ENCODE assay signal across 1 cellular context in the genomic region with DNA sequence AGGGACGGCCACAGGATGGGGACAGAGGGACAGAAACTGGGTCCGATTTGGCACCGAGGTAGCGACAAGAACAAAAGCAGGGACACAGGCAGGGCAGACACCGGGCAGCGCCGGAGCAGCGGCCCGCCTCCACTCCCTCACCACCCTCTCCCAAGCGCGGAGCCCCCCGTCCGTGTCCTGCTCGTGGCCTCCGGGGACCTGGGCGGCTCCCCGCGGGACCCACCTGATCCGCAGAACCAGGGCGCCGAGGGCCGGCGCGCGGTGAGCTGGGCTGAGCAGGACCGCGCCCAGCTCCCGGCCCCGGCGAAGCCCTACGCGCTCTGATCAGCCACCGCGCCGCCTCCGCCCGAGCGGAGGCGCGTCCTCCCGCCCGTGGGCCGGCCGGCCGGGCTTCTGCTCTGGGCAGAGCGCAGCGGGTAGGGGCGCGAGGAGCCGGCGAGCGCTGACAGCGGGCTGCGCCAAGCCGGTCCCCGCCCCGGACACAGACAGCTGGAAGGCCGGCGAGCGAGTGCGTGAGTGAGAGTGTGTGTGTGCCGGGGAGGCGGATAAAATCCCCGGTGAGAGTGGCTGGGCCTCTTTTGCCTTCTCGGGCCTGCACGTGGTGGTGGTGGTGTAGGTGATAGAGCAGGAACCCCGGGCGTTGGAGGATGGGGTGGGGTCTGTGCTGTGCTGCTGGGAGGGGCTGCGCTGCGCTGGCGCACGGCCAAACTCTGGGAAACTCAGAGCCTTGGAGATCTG.
A peak's percentile ranks its signal among the peaks of the same experiment; 100 is the strongest.
TF ChIP-seq lines count a peak whose summit lies in the region.

Gene GGTA1, minus strand, starts transcription at position 418 of the 738 bp plus-strand sequence. CDS start 31,922 bp downstream, outside the sequence.

TF ChIP-seq in HEK293, 187 proteins besides CTCF, POLR2A, EP300 and RAD21 (continued from another document and continues in another):
- TF ChIP-seq ZNF37A (tag by site-specific recombination; IDR thresholded peaks at IDR 0.05) (no peak), ZNF394 (tag by site-specific recombination; IDR thresholded peaks at IDR 0.05; ENCODE audit: borderline replicate concordance) (peak; percentile 43; the same call in 1 of the 2 replicates), ZNF792 (tag by site-specific recombination; IDR thresholded peaks at IDR 0.05) (0 out of 2 replicates have a peak, but pooled peaks have one; percentile 46), ZNF548 (tag by site-specific recombination; IDR thresholded peaks at IDR 0.05) (no peak), ZBTB8A (tag by site-specific recombination; IDR thresholded peaks at IDR 0.05) (peak; percentile 67), ZNF621 (tag by site-specific recombination; IDR thresholded peaks at IDR 0.05) (no peak), PBX3 (CRISPR knock-in tag; IDR thresholded peaks at IDR 0.05) (no peak), ZNF211 (tag by site-specific recombination; IDR thresholded peaks at IDR 0.05; ENCODE audit: low read depth) (no peak), SCRT1 (tag by site-specific recombination; IDR thresholded peaks at IDR 0.05; ENCODE audit: borderline replicate concordance) (no peak), ZNF2 (tag by site-specific recombination; IDR thresholded peaks at IDR 0.05) (peak; percentile 73), ZNF221 (tag by site-specific recombination; IDR thresholded peaks at IDR 0.05; ENCODE audit: borderline replicate concordance) (no peak), ZFP37 (tag by site-specific recombination; IDR thresholded peaks at IDR 0.05) (0 out of 2 replicates have a peak, but pooled peaks have one; percentile 28), OVOL3 (tag by site-specific recombination; IDR thresholded peaks at IDR 0.05) (no peak), ZNF670 (tag by site-specific recombination; IDR thresholded peaks at IDR 0.05; ENCODE audit: low read depth) (no peak), ZFHX2 (tag by site-specific recombination; conservative IDR thresholded peaks at IDR 0.05) (peak; percentile 72; the same call in 1 of the 2 replicates), GFI1B (tag by site-specific recombination; IDR thresholded peaks at IDR 0.05) (no peak), ZNF580 (tag by site-specific recombination; IDR thresholded peaks at IDR 0.05) (0 out of 2 replicates have a peak, but pooled peaks have one; percentile 18), MYNN (tag by site-specific recombination; IDR thresholded peaks at IDR 0.05; ENCODE audit: borderline replicate concordance) (no peak), ZEB2 (tag by site-specific recombination; IDR thresholded peaks at IDR 0.05) (0 out of 2 replicates have a peak, but pooled peaks have one; percentile 51), ZFP41 (tag by site-specific recombination; IDR thresholded peaks at IDR 0.05; ENCODE audit: borderline replicate concordance) (no peak), ZNF416 (tag by site-specific recombination; IDR thresholded peaks at IDR 0.05) (no peak), ZNF140 (tag by site-specific recombination; IDR thresholded peaks at IDR 0.05) (no peak), ZNF624 (tag by site-specific recombination; IDR thresholded peaks at IDR 0.05) (no peak), KLF10 (tag by site-specific recombination; IDR thresholded peaks at IDR 0.05) (peak; percentile 39; the same call in 1 of the 2 replicates), ZIC2 (tag by site-specific recombination; IDR thresholded peaks at IDR 0.05) (peak; percentile 50; the same call in 1 of the 2 replicates), ZFP3 (tag by site-specific recombination; IDR thresholded peaks at IDR 0.05; ENCODE audit: low read depth) (no peak), ZNF623 (tag by site-specific recombination; IDR thresholded peaks at IDR 0.05) (no peak), SALL2 (tag by site-specific recombination; IDR thresholded peaks at IDR 0.05; ENCODE audit: borderline replicate concordance) (no peak), ZNF658 (tag by site-specific recombination; IDR thresholded peaks at IDR 0.05) (no peak), KLF16 (tag by site-specific recombination; IDR thresholded peaks at IDR 0.05) (peak; percentile 71), ELK4 (IDR thresholded peaks at IDR 0.05; ENCODE audit: borderline replicate concordance, low read depth, low read length) (no peak), ZNF133 (tag by site-specific recombination; IDR thresholded peaks at IDR 0.05) (no peak), SP3 (tag by site-specific recombination; IDR thresholded peaks at IDR 0.05) (peak; percentile 64), ZSCAN23 (tag by site-specific recombination; IDR thresholded peaks at IDR 0.05) (no peak), PRDM1 (tag by site-specific recombination; IDR thresholded peaks at IDR 0.05) (peak; percentile 91), ZBTB7A (tag by site-specific recombination; IDR thresholded peaks at IDR 0.05; ENCODE audit: low read depth) (no peak), ZNF121 (tag by site-specific recombination; IDR thresholded peaks at IDR 0.05) (no peak), ZNF560 (tag by site-specific recombination; IDR thresholded peaks at IDR 0.05; ENCODE audit: borderline replicate concordance) (no peak), ZNF155 (tag by site-specific recombination; IDR thresholded peaks at IDR 0.05) (no peak), ZNF433 (tag by site-specific recombination; IDR thresholded peaks at IDR 0.05; ENCODE audit: low read depth) (no peak), ZNF747 (tag by site-specific recombination; IDR thresholded peaks at IDR 0.05) (no peak), EGR2 (tag by site-specific recombination; IDR thresholded peaks at IDR 0.05; ENCODE audit: low read depth) (peak; percentile 42; the same call in 1 of the 2 replicates), ZNF404 (tag by site-specific recombination; IDR thresholded peaks at IDR 0.05) (no peak), GLI4 (tag by site-specific recombination; IDR thresholded peaks at IDR 0.05) (no peak), ZNF701 (tag by site-specific recombination; IDR thresholded peaks at IDR 0.05) (no peak), ZNF214 (tag by site-specific recombination; IDR thresholded peaks at IDR 0.05; ENCODE audit: borderline replicate concordance) (no peak), ZNF311 (tag by site-specific recombination; IDR thresholded peaks at IDR 0.05; ENCODE audit: borderline replicate concordance) (no peak), ZNF610 (tag by site-specific recombination; IDR thresholded peaks at IDR 0.05; ENCODE audit: borderline replicate concordance) (no peak), ZNF341 (tag by site-specific recombination; IDR thresholded peaks at IDR 0.05; ENCODE audit: low read depth) (peak; percentile 30; the same call in 1 of the 2 replicates), ZNF677 (tag by site-specific recombination; IDR thresholded peaks at IDR 0.05) (no peak), SCRT2 (tag by site-specific recombination; IDR thresholded peaks at IDR 0.05) (no peak), ZNF19 (tag by site-specific recombination; IDR thresholded peaks at IDR 0.05; ENCODE audit: low read depth) (no peak), ZNF114 (tag by site-specific recombination; IDR thresholded peaks at IDR 0.05) (no peak), ZNF292 (tag by site-specific recombination; IDR thresholded peaks at IDR 0.05; ENCODE audit: borderline replicate concordance, low read depth) (no peak), BCL11B (tag by site-specific recombination; IDR thresholded peaks at IDR 0.05; ENCODE audit: low read depth) (no peak), GLIS1 (tag by site-specific recombination; IDR thresholded peaks at IDR 0.05) (no peak), HOXC10 (CRISPR knock-in tag; IDR thresholded peaks at IDR 0.05) (no peak)
- TF ChIP-seq, protein P1, sequence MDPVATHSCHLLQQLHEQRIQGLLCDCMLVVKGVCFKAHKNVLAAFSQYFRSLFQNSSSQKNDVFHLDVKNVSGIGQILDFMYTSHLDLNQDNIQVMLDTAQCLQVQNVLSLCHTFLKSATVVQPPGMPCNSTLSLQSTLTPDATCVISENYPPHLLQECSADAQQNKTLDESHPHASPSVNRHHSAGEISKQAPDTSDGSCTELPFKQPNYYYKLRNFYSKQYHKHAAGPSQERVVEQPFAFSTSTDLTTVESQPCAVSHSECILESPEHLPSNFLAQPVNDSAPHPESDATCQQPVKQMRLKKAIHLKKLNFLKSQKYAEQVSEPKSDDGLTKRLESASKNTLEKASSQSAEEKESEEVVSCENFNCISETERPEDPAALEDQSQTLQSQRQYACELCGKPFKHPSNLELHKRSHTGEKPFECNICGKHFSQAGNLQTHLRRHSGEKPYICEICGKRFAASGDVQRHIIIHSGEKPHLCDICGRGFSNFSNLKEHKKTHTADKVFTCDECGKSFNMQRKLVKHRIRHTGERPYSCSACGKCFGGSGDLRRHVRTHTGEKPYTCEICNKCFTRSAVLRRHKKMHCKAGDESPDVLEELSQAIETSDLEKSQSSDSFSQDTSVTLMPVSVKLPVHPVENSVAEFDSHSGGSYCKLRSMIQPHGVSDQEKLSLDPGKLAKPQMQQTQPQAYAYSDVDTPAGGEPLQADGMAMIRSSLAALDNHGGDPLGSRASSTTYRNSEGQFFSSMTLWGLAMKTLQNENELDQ (tag by site-specific recombination; IDR thresholded peaks at IDR 0.05; ENCODE audit: low read depth), result no peak
- TF ChIP-seq, protein P2, sequence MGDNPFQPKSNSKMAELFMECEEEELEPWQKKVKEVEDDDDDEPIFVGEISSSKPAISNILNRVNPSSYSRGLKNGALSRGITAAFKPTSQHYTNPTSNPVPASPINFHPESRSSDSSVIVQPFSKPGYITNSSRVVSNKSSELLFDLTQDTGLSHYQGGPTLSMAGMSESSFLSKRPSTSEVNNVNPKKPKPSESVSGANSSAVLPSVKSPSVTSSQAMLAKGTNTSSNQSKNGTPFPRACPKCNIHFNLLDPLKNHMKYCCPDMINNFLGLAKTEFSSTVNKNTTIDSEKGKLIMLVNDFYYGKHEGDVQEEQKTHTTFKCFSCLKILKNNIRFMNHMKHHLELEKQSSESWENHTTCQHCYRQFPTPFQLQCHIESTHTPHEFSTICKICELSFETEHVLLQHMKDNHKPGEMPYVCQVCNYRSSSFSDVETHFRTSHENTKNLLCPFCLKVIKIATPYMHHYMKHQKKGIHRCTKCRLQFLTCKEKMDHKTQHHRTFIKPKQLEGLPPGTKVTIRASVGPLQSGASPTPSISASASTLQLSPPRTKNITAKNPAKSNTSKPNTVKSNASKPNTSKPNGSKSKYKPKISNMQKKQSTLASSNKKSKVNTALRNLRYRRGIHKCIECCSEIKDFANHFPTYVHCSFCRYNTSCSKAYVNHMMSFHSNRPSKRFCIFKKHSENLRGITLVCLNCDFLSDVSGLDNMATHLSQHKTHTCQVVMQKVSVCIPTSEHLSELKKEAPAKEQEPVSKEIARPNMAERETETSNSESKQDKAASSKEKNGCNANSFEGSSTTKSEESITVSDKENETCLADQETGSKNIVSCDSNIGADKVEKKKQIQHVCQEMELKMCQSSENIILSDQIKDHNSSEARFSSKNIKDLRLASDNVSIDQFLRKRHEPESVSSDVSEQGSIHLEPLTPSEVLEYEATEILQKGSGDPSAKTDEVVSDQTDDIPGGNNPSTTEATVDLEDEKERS (tag by site-specific recombination; IDR thresholded peaks at IDR 0.05), result no peak
- TF ChIP-seq, protein P3, sequence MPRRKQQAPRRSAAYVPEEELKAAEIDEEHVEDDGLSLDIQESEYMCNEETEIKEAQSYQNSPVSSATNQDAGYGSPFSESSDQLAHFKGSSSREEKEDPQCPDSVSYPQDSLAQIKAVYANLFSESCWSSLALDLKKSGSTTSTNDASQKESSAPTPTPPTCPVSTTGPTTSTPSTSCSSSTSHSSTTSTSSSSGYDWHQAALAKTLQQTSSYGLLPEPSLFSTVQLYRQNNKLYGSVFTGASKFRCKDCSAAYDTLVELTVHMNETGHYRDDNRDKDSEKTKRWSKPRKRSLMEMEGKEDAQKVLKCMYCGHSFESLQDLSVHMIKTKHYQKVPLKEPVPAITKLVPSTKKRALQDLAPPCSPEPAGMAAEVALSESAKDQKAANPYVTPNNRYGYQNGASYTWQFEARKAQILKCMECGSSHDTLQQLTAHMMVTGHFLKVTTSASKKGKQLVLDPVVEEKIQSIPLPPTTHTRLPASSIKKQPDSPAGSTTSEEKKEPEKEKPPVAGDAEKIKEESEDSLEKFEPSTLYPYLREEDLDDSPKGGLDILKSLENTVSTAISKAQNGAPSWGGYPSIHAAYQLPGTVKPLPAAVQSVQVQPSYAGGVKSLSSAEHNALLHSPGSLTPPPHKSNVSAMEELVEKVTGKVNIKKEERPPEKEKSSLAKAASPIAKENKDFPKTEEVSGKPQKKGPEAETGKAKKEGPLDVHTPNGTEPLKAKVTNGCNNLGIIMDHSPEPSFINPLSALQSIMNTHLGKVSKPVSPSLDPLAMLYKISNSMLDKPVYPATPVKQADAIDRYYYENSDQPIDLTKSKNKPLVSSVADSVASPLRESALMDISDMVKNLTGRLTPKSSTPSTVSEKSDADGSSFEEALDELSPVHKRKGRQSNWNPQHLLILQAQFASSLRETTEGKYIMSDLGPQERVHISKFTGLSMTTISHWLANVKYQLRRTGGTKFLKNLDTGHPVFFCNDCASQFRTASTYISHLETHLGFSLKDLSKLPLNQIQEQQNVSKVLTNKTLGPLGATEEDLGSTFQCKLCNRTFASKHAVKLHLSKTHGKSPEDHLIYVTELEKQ (tag by site-specific recombination; IDR thresholded peaks at IDR 0.05; ENCODE audit: borderline replicate concordance), result no peak
